In genomic region chr4:2071912-2072867, GRCh38 we compare ENCODE assay signal across 16 cellular contexts. TPM values are rescaled to one million over a fixed set of nuclear protein-coding genes. Genes with fewer than 3 reads are reported as not detected.
DNase-seq lines count a peak whose midpoint lies in the region; ATAC-seq, FAIRE-seq and TF ChIP-seq lines count a peak whose summit lies in the region.
"Had no signal": no experiment of that assay in that cellular context is flagged by ENCODE, and none has a peak within 500 bp of the region (broad histone marks: within the 10 kb centered on the region; RNA-seq: fewer than 3 reads in every experiment).

No MANE protein-coding gene starts in this region.

- H3K79me2 ChIP-seq in K562 (ENCODE audit: control insufficient read depth, insufficient read depth, low read length) (no peaks in the 10 kb centered on the region), hepatocyte (no peaks in the 10 kb centered on the region)

- H4K20me1 ChIP-seq in K562 (replicated peaks; ENCODE audit: control insufficient read depth, insufficient read depth, low read length) (no peaks in the 10 kb centered on the region), hepatocyte (ENCODE audit: insufficient read depth, poor library complexity, severe bottlenecking) (no peaks in the 10 kb centered on the region)

- H3K4me2 ChIP-seq in K562 (ENCODE audit: insufficient read depth, low read length) (peak overlapping the region; percentile 29; the same call in 1 of the 2 replicates), hepatocyte (no peak overlapping the region)

- no peak for TF ChIP-seq POLR2A in K562 (conservative IDR thresholded peaks at IDR 0.05)

- intact Hi-C loops in cardiac septum (cut with DNase I), result no loop called here
- intact Hi-C loops in left cardiac atrium (cut with DNase I), result no loop called here
- intact Hi-C loops in K562 (cut with micrococcal nuclease), result no loop called here

- no peaks in the 10 kb centered on the region for H3K9me1 ChIP-seq in K562 (ENCODE audit: control insufficient read depth, insufficient read depth, low read length)

- no peak for TF ChIP-seq EP300 in K562 (IDR thresholded peaks at IDR 0.05; ENCODE audit: low read length)

- no peak for TF ChIP-seq RAD21 in K562 (CRISPR knock-in tag; conservative IDR thresholded peaks at IDR 0.05 in 1 of 2, IDR thresholded peaks at IDR 0.05 in 1 of 2)

- H3K9me3 ChIP-seq in K562 (replicated peaks; ENCODE audit: control insufficient read depth, insufficient read depth, low read depth, low read length) (no peaks in the 10 kb centered on the region), hepatocyte (ENCODE audit: low read depth) (no peaks in the 10 kb centered on the region)

- DNase-seq in cardiac septum (ENCODE audit: low spot score) (peak; percentile 74), left cardiac atrium (no peak), K562 (ENCODE audit: extremely low read depth in 1 of 4, low spot score in 3 of 4) (no peak), midbrain (lab: John Stamatoyannopoulos, UW) (peak; percentile 71), hepatocyte (ENCODE audit: low spot score) (no peak), kidney glomerular epithelial cell (lab: John Stamatoyannopoulos, UW) (no peak)
- DNase-seq: activated B cell treated with CpG ODN at 0.5 μM for 24 hours; activated CD8-positive, alpha-beta memory T cell treated with anti-CD3 and anti-CD28 coated beads, Interleukin-2, amount 50 U/mL, for 48 hours; cerebellar nuclear complex; HFFc6; naive thymus-derived CD8-positive, alpha-beta T cell had no signal

- H3K27ac ChIP-seq in K562 (ENCODE audit: extremely low read depth, low read depth, low read length) (no peak overlapping the region), hepatocyte (no peak overlapping the region)
- H3K27ac ChIP-seq: epithelial cell of prostate, skin epidermis had no signal

- 31% methylated on average over 25 of the region's 28 CpGs for WGBS in K562 (ENCODE audit: insufficient coverage, low coverage, missing lambda C conversion rate)
- 73% methylated on average over 28 of the region's 28 CpGs for WGBS in hepatocyte (ENCODE audit: low lambda C conversion rate, missing lambda C conversion rate)

- H2AFZ ChIP-seq in K562 (ENCODE audit: low read depth, low read length) (peak overlapping the region; percentile 70; the same call in 1 of the 2 replicates), hepatocyte (no peak overlapping the region)

- H3K27me3 ChIP-seq in K562 (ENCODE audit: control insufficient read depth in 2 of 2, insufficient read depth in 2 of 2, low read length in 2 of 2) (peaks cover 0 to 5% of the 10 kb centered on the region in 2 experiments; a peak in 3 of 5 replicates), hepatocyte (no peaks in the 10 kb centered on the region)

- in situ Hi-C loops in K562 (cut with MboI), result no loop called here

- no peak overlapping the region; a peak in 1 of 4 replicates for H3K9ac ChIP-seq in K562 (ENCODE audit: insufficient read depth in 1 of 2, low read depth in 2 of 2, low read length in 2 of 2)

- TF ChIP-seq CTCF in K562 (IDR thresholded peaks at IDR 0.05 in 2 of 3, conservative IDR thresholded peaks at IDR 0.05 in 1 of 3; ENCODE audit: insufficient read depth in 2 of 3, low read depth in 1 of 3, low read length in 3 of 3) (no peak), hepatocyte (IDR thresholded peaks at IDR 0.05; ENCODE audit: poor library complexity) (no peak)

- no peak for FAIRE-seq in K562 (lab: Jason Lieb, UNC)

- CTCF ChIA-PET in K562 (lab: Yijun Ruan, JAX; ENCODE audit: low intra/inter-chr PET ratio), result no interaction called here

- H3K4me1 ChIP-seq in K562 (replicated peaks in 1 of 2; ENCODE audit: control insufficient read depth in 2 of 2, insufficient read depth in 2 of 2, low read length in 2 of 2) (peaks cover 3 to 75% of the 10 kb centered on the region in 2 experiments; a peak in 3 of 5 replicates), hepatocyte (ENCODE audit: insufficient read depth) (no peaks in the 10 kb centered on the region)

- BruUV-seq in K562 (replicated peaks; lab: Mats Ljungman, UMichigan), result no TSS peak

- H3K4me3 ChIP-seq in K562 (no peak overlapping the region), hepatocyte (no peak overlapping the region)
- H3K4me3 ChIP-seq: skin epidermis had no signal

- no peaks in the 10 kb centered on the region for H3K9me2 ChIP-seq in hepatocyte (replicated peaks; ENCODE audit: insufficient read depth)

- ATAC-seq in left cardiac atrium (no peak), K562 (peak; percentile 57), GM19455 (IDR thresholded peaks at IDR 0.05; ENCODE audit: unreplicated experiment) (no peak), HG03378 (IDR thresholded peaks at IDR 0.05; ENCODE audit: unreplicated experiment) (no peak)
- ATAC-seq: left lobe of liver; naive thymus-derived CD8-positive, alpha-beta T cell had no signal

- no peaks in the 10 kb centered on the region for H3K36me3 ChIP-seq in K562 (ENCODE audit: control insufficient read depth, insufficient read depth, low read length)
- H3K36me3 ChIP-seq in hepatocyte (replicated peaks; ENCODE audit: insufficient read depth, low read depth), result no peaks in the 10 kb centered on the region

- POLR2A ChIA-PET in K562 (lab: Yijun Ruan, JAX), result interaction anchor here (0.7 to 1.2 kb wide), 3 partner anchors 12 to 93 kb away, joined by 3 read pairs; partner anchors contain the start of gene NAT8L

TF ChIP-seq in K562, 482 proteins besides CTCF, POLR2A, EP300 and RAD21:
- no peak for TF ChIP-seq CBFA2T2 (conservative IDR thresholded peaks at IDR 0.05)
- TF ChIP-seq PHTF2 (CRISPR knock-in tag; IDR thresholded peaks at IDR 0.05), result no peak
- no peak for TF ChIP-seq NCOA4 (IDR thresholded peaks at IDR 0.05; ENCODE audit: partially characterized antibody)
- TF ChIP-seq ILK (tag; IDR thresholded peaks at IDR 0.05; ENCODE audit: borderline replicate concordance, low read depth), result no peak
- TF ChIP-seq ERF (CRISPR knock-in tag; IDR thresholded peaks at IDR 0.05), result no peak
- no peak for TF ChIP-seq ZNF717 (CRISPR knock-in tag; IDR thresholded peaks at IDR 0.05)
- TF ChIP-seq ZNF398 (CRISPR knock-in tag; IDR thresholded peaks at IDR 0.05), result no peak
- no peak for TF ChIP-seq PTBP1 (IDR thresholded peaks at IDR 0.05; ENCODE audit: low read depth, low read length)
- TF ChIP-seq FOXP1 (CRISPR knock-in tag; IDR thresholded peaks at IDR 0.05), result no peak
- TF ChIP-seq SMARCB1 (IDR thresholded peaks at IDR 0.05; ENCODE audit: insufficient read length, low read depth), result no peak
- no peak for TF ChIP-seq GTF2E2 (tag; IDR thresholded peaks at IDR 0.05)

RNA-seq across cellular contexts. Expression of gene NAT8L, which starts 13.1 kb away (rescaled TPM):
- 1.1 TPM for total RNA-seq in cardiac septum
- total RNA-seq in left cardiac atrium, result 10 to 100 TPM in 1 of 2 donors, 1 to 10 TPM in 1; 8.8 to 12.5 TPM
- total RNA-seq in K562 (2011; cell fraction: chromatin; rRNA removed; ENCODE audit: low replicate concordance), result 10.2 and 23.1 TPM in 2 replicates
- total RNA-seq in K562 (2011; cell fraction: nucleolus; rRNA removed), result 12.9 and 15.8 TPM in 2 replicates
- total RNA-seq in K562 (2011; cell fraction: nucleoplasm; rRNA removed), result 10.6 and 15.3 TPM in 2 replicates
- total RNA-seq in K562 (2014; rRNA removed), result 3.8 and 5.3 TPM in 2 replicates
- 0.62 and 0.67 TPM in 2 replicates for total RNA-seq in K562 (2014; rRNA removed; fragmentation: Illumina TruSeq; extraction: Trizol)
- total RNA-seq in K562 (2015; rRNA removed; fragmentation: Illumina TruSeq; extraction: Trizol), result 1.5 and 1.7 TPM in 2 replicates
- total RNA-seq in K562 (2021), result 9.5 and 11.0 TPM in 2 replicates
- polyA plus RNA-seq in K562 (2011; rRNA removed), result 3.9 and 4.9 TPM in 2 replicates
- polyA plus RNA-seq in K562 (2011; cell fraction: cytosol; rRNA removed), result 7.9 and 9.1 TPM in 2 replicates
- polyA plus RNA-seq in K562 (2011; cell fraction: nucleus; rRNA removed), result 19.1 and 19.2 TPM in 2 replicates
- 4.7 and 7.3 TPM in 2 replicates for polyA plus RNA-seq in K562 (2012)
- 1.5 and 3.1 TPM in 2 replicates for polyA plus RNA-seq in K562 (2014; fragmentation: Illumina TruSeq; extraction: Trizol)
- under 1 TPM; 0.06 to 0.07 TPM for polyA plus RNA-seq in K562 (2014; fragmentation: Nextera tagmentation; extraction: Ambion mirVana)
- polyA plus RNA-seq in K562 (2014; rRNA removed), result 2.9 and 3.7 TPM in 2 replicates
- 39.8 and 58.5 TPM in 2 replicates for polyA minus RNA-seq in K562 (2011; rRNA and poly(A)+ RNA removed)
- polyA minus RNA-seq in K562 (2011; cell fraction: cytosol; rRNA and poly(A)+ RNA removed), result 7.1 and 7.3 TPM in 2 replicates
- 4.3 TPM in 2 replicates for polyA minus RNA-seq in K562 (2011; cell fraction: nucleus; rRNA and poly(A)+ RNA removed)
- 0.68 and 2.7 TPM in 2 replicates for total RNA-seq in hepatocyte
- polyA plus RNA-seq in hepatocyte, result 1.5 TPM in 2 replicates
- polyA plus RNA-seq: naive thymus-derived CD8-positive, alpha-beta T cell had no signal

Comparison
In these comparisons a context has a peak if more than half of its experiments do, and no peak if none do; other contexts are left out.
1. DNase-seq: peak in cardiac septum (single experiment) and midbrain (single experiment); none in left cardiac atrium (single experiment), K562 (0 of 4), hepatocyte (single experiment) and kidney glomerular epithelial cell (single experiment).